Comparison of ENCODE assay signal across 16 cellular contexts in the genomic region with DNA sequence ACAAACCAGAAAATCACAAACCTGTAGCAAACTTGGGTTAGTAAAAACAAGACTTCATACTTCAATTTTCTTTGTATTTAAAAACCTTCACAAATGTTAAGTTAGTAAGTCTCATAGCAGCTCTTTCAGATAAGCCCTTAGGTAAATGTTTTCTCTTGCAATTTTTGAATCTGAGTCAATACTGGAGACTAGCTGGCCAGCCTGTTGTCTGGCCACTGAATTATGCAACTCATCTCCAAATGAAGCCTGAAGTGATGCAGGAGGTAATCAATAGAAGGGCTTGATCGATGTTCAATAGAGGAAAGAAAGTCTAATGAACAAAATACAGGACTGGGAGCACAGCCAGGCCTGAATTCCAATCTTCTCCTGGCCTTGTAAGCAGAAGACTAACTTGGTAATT.
"Had no signal": no experiment of that assay in that cellular context is flagged by ENCODE, and none has a peak within 500 bp of the region (broad histone marks: within the 10 kb centered on the region; RNA-seq: fewer than 3 reads in every experiment).

No MANE protein-coding gene starts in this region.

- H3K27me3 ChIP-seq: heart right ventricle, neural progenitor cell, pancreas, thyroid gland had no signal

- H3K9me3 ChIP-seq: heart right ventricle, mucosa of descending colon, pancreas, thyroid gland had no signal

- DNase-seq: activated CD4-positive, alpha-beta memory T cell treated with anti-CD3 and anti-CD28 coated beads for 36 hours; activated CD4-positive, alpha-beta T cell treated with anti-CD3 and anti-CD28 coated beads for 36 hours; activated gamma-delta T cell treated with Interleukin-2 at 50 U/mL for 16 hours; activated T-cell treated with anti-CD3 and anti-CD28 coated beads for 4 hours; amniotic stem cell; cortex of kidney; heart right ventricle; left ventricle myocardium superior; mucosa of descending colon; naive thymus-derived CD4-positive, alpha-beta T cell; pancreas; stimulated activated naive CD4-positive, alpha-beta T cell; T-helper 2 cell; thyroid gland had no signal

- H3K36me3 ChIP-seq: heart right ventricle, neural progenitor cell, pancreas, thyroid gland had no signal

- H3K4me1 ChIP-seq: heart right ventricle, neural progenitor cell, pancreas, thyroid gland had no signal

- H3K27ac ChIP-seq: heart right ventricle, neural progenitor cell, pancreas, thyroid gland had no signal

- H3K4me3 ChIP-seq: heart right ventricle, mucosa of descending colon, neural progenitor cell, pancreas, thyroid gland had no signal

- ATAC-seq: activated CD4-positive, alpha-beta T cell treated with anti-CD3 and anti-CD28 coated beads for 36 hours; activated naive CD4-positive, alpha-beta T cell treated with anti-CD3 and anti-CD28 coated beads, Interleukin-2, amount 50 U/mL, for 72 hours; heart right ventricle; left ventricle myocardium superior; mucosa of descending colon; naive thymus-derived CD4-positive, alpha-beta T cell; pancreas had no signal
